8 cellular contexts compared by ENCODE assay signal in genomic region chr19:1905071-1905862, GRCh38. TPM values are rescaled to one million over a fixed set of nuclear protein-coding genes. Genes with fewer than 3 reads are reported as not detected.
DNase-seq lines count a peak whose midpoint lies in the region; ATAC-seq and TF ChIP-seq lines count a peak whose summit lies in the region.

TSS of gene ADAT3 (plus strand) at chr19:1905399. CDS start at chr19:1912048, 6,649 bp downstream.
TSS of gene SCAMP4 (plus strand) at chr19:1905399. CDS start at chr19:1915020, 9,621 bp downstream.

- H3K9me3 Mint-ChIP-seq in activated naive CD8-positive, alpha-beta T cell treated with anti-CD3 and anti-CD28 coated beads, Interleukin-2, amount 10 ng/mL, durations not matched to agents 7 days and 5 days, result no peaks in the 10 kb centered on the region
- no peaks in the 10 kb centered on the region for H3K9me3 Mint-ChIP-seq in osteocyte (ENCODE audit: unreplicated experiment)

- no peaks in the 10 kb centered on the region for H3K27me3 Mint-ChIP-seq in activated naive CD8-positive, alpha-beta T cell treated with anti-CD3 and anti-CD28 coated beads, Interleukin-2, amount 10 ng/mL, durations not matched to agents 7 days and 5 days
- no peaks in the 10 kb centered on the region for H3K27me3 Mint-ChIP-seq in osteocyte (ENCODE audit: unreplicated experiment)

- no peaks in the 10 kb centered on the region for H3K9me2 ChIP-seq in SU-DHL-6 (replicated peaks; ENCODE audit: insufficient read depth, low read length)

- peak within 1 kb of the TSS; percentile 88 for H3K4me3 Mint-ChIP-seq in activated naive CD8-positive, alpha-beta T cell treated with anti-CD3 and anti-CD28 coated beads, Interleukin-2, amount 10 ng/mL, durations not matched to agents 7 days and 5 days
- H3K4me3 Mint-ChIP-seq in osteocyte (ENCODE audit: unreplicated experiment), result peak within 1 kb of the TSS; percentile 87

- H3K27ac Mint-ChIP-seq in activated naive CD8-positive, alpha-beta T cell treated with anti-CD3 and anti-CD28 coated beads, Interleukin-2, amount 10 ng/mL, durations not matched to agents 7 days and 5 days, result peak within 1 kb of the TSS; percentile 85
- peak within 1 kb of the TSS; percentile 88 for H3K27ac Mint-ChIP-seq in osteocyte (ENCODE audit: unreplicated experiment)

- H3K9me3 ChIP-seq in SU-DHL-6 (ENCODE audit: insufficient read depth, low read length), result no peaks in the 10 kb centered on the region
- H3K9me3 ChIP-seq in thymus (ENCODE audit: control insufficient read depth), result peaks cover 1% of the 10 kb centered on the region

- peaks cover 20% of the 10 kb centered on the region for H3K4me1 ChIP-seq in thymus (ENCODE audit: control insufficient read depth, insufficient read depth, low read length)

- H3K4me3 ChIP-seq in SU-DHL-6 (ENCODE audit: insufficient read depth, low read length, poor library complexity, severe bottlenecking) (peak within 1 kb of the TSS; percentile 69), thymus (ENCODE audit: low read length) (peak within 1 kb of the TSS; percentile 87)

- peak; percentile 91 for ATAC-seq in HG02759 (IDR thresholded peaks at IDR 0.05; ENCODE audit: unreplicated experiment)
- ATAC-seq in activated naive CD8-positive, alpha-beta T cell treated with anti-CD3 and anti-CD28 coated beads, Interleukin-2, amount 10 ng/mL, durations not matched to agents 7 days and 5 days (ENCODE audit: low read depth), result peak; percentile 95

- H3K4me2 ChIP-seq in SU-DHL-6 (ENCODE audit: low read depth, low read length, poor library complexity, severe bottlenecking), result peak within 1 kb of the TSS; percentile 92

- intact Hi-C loops in head of caudate nucleus (cut with DNase I), result no loop called here

- H3K36me3 Mint-ChIP-seq in activated naive CD8-positive, alpha-beta T cell treated with anti-CD3 and anti-CD28 coated beads, Interleukin-2, amount 10 ng/mL, durations not matched to agents 7 days and 5 days, result peaks cover 1% of the 10 kb centered on the region
- no peaks in the 10 kb centered on the region for H3K36me3 Mint-ChIP-seq in osteocyte (ENCODE audit: unreplicated experiment)

- WGBS in thymus, result under 1% methylated on average over 93 of the region's 93 CpGs

- peaks cover 41% of the 10 kb centered on the region for H3K4me1 Mint-ChIP-seq in activated naive CD8-positive, alpha-beta T cell treated with anti-CD3 and anti-CD28 coated beads, Interleukin-2, amount 10 ng/mL, durations not matched to agents 7 days and 5 days
- peaks cover 44% of the 10 kb centered on the region for H3K4me1 Mint-ChIP-seq in osteocyte (ENCODE audit: unreplicated experiment)

- POLR2A ChIA-PET in activated naive CD8-positive, alpha-beta T cell treated with anti-CD3 and anti-CD28 coated beads, Interleukin-2, amount 10 ng/mL, durations not matched to agents 7 days and 5 days (lab: Charles Lee), result interaction anchor here (0.6 to 1.9 kb wide), 7 partner anchors 8 to 250 kb away, joined by 3 to 10 read pairs (median 4); no protein-coding TSS in a partner anchor

- DNase-seq in GM10266 (ENCODE audit: extremely low spot score) (peak; percentile 98), NCI-H1417 (lab: John Stamatoyannopoulos, UW) (peak; percentile 99), head of caudate nucleus (peak; percentile 95 to 100 (median 99)), osteocyte (ENCODE audit: extremely low spot score, unreplicated experiment) (peak; percentile 99)
- DNase-seq in activated naive CD8-positive, alpha-beta T cell treated with anti-CD3 and anti-CD28 coated beads, Interleukin-2, amount 10 ng/mL, durations not matched to agents 7 days and 5 days, result peak; percentile 98

- peaks cover 9% of the 10 kb centered on the region for H3F3A ChIP-seq in SU-DHL-6 (ENCODE audit: insufficient read depth)

- no peaks in the 10 kb centered on the region for H4K20me1 ChIP-seq in SU-DHL-6 (ENCODE audit: low read depth, low read length)

- TF ChIP-seq CTCF in GM10266 (IDR thresholded peaks at IDR 0.05; ENCODE audit: control insufficient read depth, insufficient read depth, low read depth, missing control alignments), result no peak
- TF ChIP-seq CTCF in SU-DHL-6 (IDR thresholded peaks at IDR 0.05; ENCODE audit: insufficient read depth, low read length, poor library complexity, severe bottlenecking), result no peak
- TF ChIP-seq CTCF in osteocyte (IDR thresholded peaks at IDR 0.05), result no peak

- peak within 1 kb of the TSS; percentile 52 for H2AFZ ChIP-seq in SU-DHL-6 (ENCODE audit: low read depth, low read length, severe bottlenecking)

- no peaks in the 10 kb centered on the region for H3K27me3 ChIP-seq in SU-DHL-6 (ENCODE audit: low read length)
- no peaks in the 10 kb centered on the region for H3K27me3 ChIP-seq in thymus (ENCODE audit: control insufficient read depth, insufficient read depth)

- H3K36me3 ChIP-seq in SU-DHL-6 (ENCODE audit: low read length), result no peaks in the 10 kb centered on the region
- no peaks in the 10 kb centered on the region for H3K36me3 ChIP-seq in thymus (ENCODE audit: control insufficient read depth, insufficient read depth)

- H3K9ac ChIP-seq in SU-DHL-6 (ENCODE audit: low read length), result peak within 1 kb of the TSS; percentile 66

- peaks cover 38% of the 10 kb centered on the region for H3K79me2 ChIP-seq in SU-DHL-6 (ENCODE audit: insufficient read depth, low read length)

- H3K27ac ChIP-seq in SU-DHL-6 (ENCODE audit: low read depth, low read length) (peak within 1 kb of the TSS; percentile 56), thymus (ENCODE audit: low read depth) (peak within 1 kb of the TSS; percentile 92)

RNA-seq across cellular contexts. Expression of gene ADAT3, which starts in this region (rescaled TPM):
- total RNA-seq in activated naive CD8-positive, alpha-beta T cell treated with anti-CD3 and anti-CD28 coated beads, Interleukin-2, amount 10 ng/mL, durations not matched to agents 7 days and 5 days, result 1 to 10 TPM; 7.6 to 9.3 TPM
- 6.8 and 7.4 TPM in 2 replicates for total RNA-seq in osteocyte
- polyA plus RNA-seq in thymus, result 4.5 TPM

RNA-seq across cellular contexts. Expression of gene SCAMP4, which starts in this region (rescaled TPM):
- 10 to 100 TPM; 35.1 to 35.2 TPM for total RNA-seq in activated naive CD8-positive, alpha-beta T cell treated with anti-CD3 and anti-CD28 coated beads, Interleukin-2, amount 10 ng/mL, durations not matched to agents 7 days and 5 days
- 75.8 and 79.4 TPM in 2 replicates for total RNA-seq in osteocyte
- 21.9 TPM for polyA plus RNA-seq in thymus

Comparison
In these comparisons a context has a peak if more than half of its experiments do, and no peak if none do; other contexts are left out.
1. Peak in every context shown above with its lines: DNase-seq, ATAC-seq, H3K4me3 ChIP-seq and H3K27ac ChIP-seq.